ENCODE assay signal across 8 cellular contexts in the genomic region with DNA sequence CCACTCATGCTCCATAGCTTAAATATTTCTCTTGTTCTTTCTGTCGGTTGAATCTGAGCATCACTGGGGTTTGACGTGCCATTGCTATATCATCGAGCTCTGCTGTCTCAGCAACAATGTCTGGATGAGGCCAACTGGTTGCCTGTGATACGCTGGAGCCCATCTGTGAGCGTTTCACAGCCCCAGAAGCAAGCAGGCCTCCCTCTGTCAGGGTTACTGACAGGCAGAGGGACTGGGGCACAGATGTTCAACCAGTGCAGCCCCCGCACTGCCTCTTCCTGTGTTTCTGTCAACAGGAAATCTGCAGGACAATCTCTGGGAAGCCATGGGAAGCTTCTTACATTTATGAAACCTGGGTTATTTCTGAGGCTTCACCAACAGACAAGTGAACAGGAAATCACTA. TPM values are rescaled to one million over a fixed set of nuclear protein-coding genes. Genes with fewer than 3 reads are reported as not detected.
A peak's percentile ranks its signal among the peaks of the same experiment; 100 is the strongest.
DNase-seq lines count a peak whose midpoint lies in the region; ATAC-seq and TF ChIP-seq lines count a peak whose summit lies in the region.

No MANE protein-coding gene starts in this region.

- H3K36me3 ChIP-seq in trophoblast cell (ENCODE audit: control insufficient read depth in 1 of 2, insufficient read depth in 2 of 2, low read length in 2 of 2) (no peaks in the 10 kb centered on the region), PC-3 (ENCODE audit: low read depth, low read length) (no peaks in the 10 kb centered on the region)

- H3K27ac Mint-ChIP-seq in T-helper 1 cell treated with Interleukin-12 subunit alpha and Interleukin-12 subunit beta and Interleukin-4 antibody, amounts not matched to agents 30 μg/mL and 1 μg/mL, for 36 hours = peak overlapping the region; percentile 50
- peak overlapping the region; percentile 70 to 86 for H3K27ac Mint-ChIP-seq in T-cell
- peak overlapping the region; percentile 99 for H3K27ac Mint-ChIP-seq in glutamatergic neuron (ENCODE audit: unreplicated experiment)

- H2AFZ ChIP-seq in trophoblast cell (ENCODE audit: insufficient read depth, low read length, poor library complexity) (no peak overlapping the region), PC-3 (ENCODE audit: low read length) (no peak overlapping the region)

- H3K4me3 Mint-ChIP-seq in T-helper 1 cell treated with Interleukin-12 subunit alpha and Interleukin-12 subunit beta and Interleukin-4 antibody, amounts not matched to agents 30 μg/mL and 1 μg/mL, for 36 hours = peak overlapping the region; percentile 18
- H3K4me3 Mint-ChIP-seq in T-cell (peak overlapping the region; percentile 49 to 66 (median 64)), glutamatergic neuron (ENCODE audit: unreplicated experiment) (peak overlapping the region; percentile 79)

- no peak for DNase-seq in T-helper 1 cell
- DNase-seq in T-cell = peak in 2 of 34 experiments; percentile 8 to 12
- DNase-seq in glutamatergic neuron = peak; percentile 84
- DNase-seq in trophoblast cell = no peak
- DNase-seq in GF-D8 (lab: John Stamatoyannopoulos, UW) = no peak
- DNase-seq in PC-3 = no peak

- ATAC-seq in T-cell (replicated peaks in 1 of 4) (peak; percentile 19 to 63 (median 58)), PC-3 (no peak), GM19455 (IDR thresholded peaks at IDR 0.05; ENCODE audit: unreplicated experiment) (no peak)

- H3K4me3 ChIP-seq in trophoblast cell (ENCODE audit: low read depth, low read length) (no peak overlapping the region), PC-3 (ENCODE audit: low read length) (no peak overlapping the region)

- H3K79me1 ChIP-seq in trophoblast cell (ENCODE audit: low read length) = peaks cover 5% of the 10 kb centered on the region

- H3K4me1 Mint-ChIP-seq in T-helper 1 cell treated with Interleukin-12 subunit alpha and Interleukin-12 subunit beta and Interleukin-4 antibody, amounts not matched to agents 30 μg/mL and 1 μg/mL, for 36 hours (ENCODE audit: low read depth) = peaks cover 10% of the 10 kb centered on the region
- H3K4me1 Mint-ChIP-seq in T-cell (peaks cover 15% of the 10 kb centered on the region in 3 donors), glutamatergic neuron (ENCODE audit: low read depth, unreplicated experiment) (peaks cover 52% of the 10 kb centered on the region)

- H3K27ac ChIP-seq in trophoblast cell (ENCODE audit: low read depth, low read length) = peak overlapping the region; percentile 28
- H3K27ac ChIP-seq in PC-3 (ENCODE audit: low read length) = no peak overlapping the region

- no TSS peak for BruUV-seq in PC-3 (replicated peaks; lab: Mats Ljungman, UMichigan)

- H3K9me2 ChIP-seq in PC-3 (replicated peaks; ENCODE audit: low read length) = no peaks in the 10 kb centered on the region

- no peak overlapping the region for H3K18ac ChIP-seq in trophoblast cell (ENCODE audit: low read length)

- H3K14ac ChIP-seq in trophoblast cell (ENCODE audit: low read length) = no peak overlapping the region

- no peak overlapping the region for H3K9ac ChIP-seq in trophoblast cell (ENCODE audit: low read length)
- H3K9ac ChIP-seq in PC-3 (ENCODE audit: low read length) = no peak overlapping the region

- no CpG with 5 or more reads among the region's 6 CpGs for WGBS in trophoblast cell (ENCODE audit: extremely low coverage, insufficient coverage, insufficient read length)

- no peaks in the 10 kb centered on the region for H3K27me3 ChIP-seq in trophoblast cell (ENCODE audit: insufficient read depth, low read length)
- H3K27me3 ChIP-seq in PC-3 (ENCODE audit: low read length) = no peaks in the 10 kb centered on the region

- intact Hi-C loops in PC-3 (cut with micrococcal nuclease) = no loop called here

- H3K79me2 ChIP-seq in trophoblast cell (ENCODE audit: control insufficient read depth, insufficient read depth, low read length, poor library complexity) (no peaks in the 10 kb centered on the region), PC-3 (ENCODE audit: low read length) (no peaks in the 10 kb centered on the region)

- H4K20me1 ChIP-seq in PC-3 (ENCODE audit: low read length) = no peaks in the 10 kb centered on the region

- H4K12ac ChIP-seq in trophoblast cell (ENCODE audit: low read depth, low read length) = no peak overlapping the region

- POLR2A ChIA-PET in T-cell (lab: Charles Lee) = interaction anchor here in 1 of 2 donors (1.0 kb wide), 1 partner anchor 15 kb away, joined by 3 read pairs; no protein-coding TSS in a partner anchor
- POLR2A ChIA-PET in PC-3 (lab: Charles Lee; ENCODE audit: unreplicated experiment) = no interaction called here

- peak overlapping the region; percentile 48 for H2BK120ac ChIP-seq in trophoblast cell (ENCODE audit: insufficient read depth, low read length, poor library complexity)

- H4K91ac ChIP-seq in trophoblast cell (ENCODE audit: low read depth, low read length) = no peak overlapping the region

- H3K4me1 ChIP-seq in trophoblast cell (ENCODE audit: control insufficient read depth in 1 of 2, insufficient read depth in 2 of 2, low read length in 2 of 2) (peaks cover 4 to 17% of the 10 kb centered on the region in 2 experiments), PC-3 (ENCODE audit: insufficient read depth, low read length) (peaks cover 12% of the 10 kb centered on the region)

- no peaks in the 10 kb centered on the region for H3K9me3 Mint-ChIP-seq in T-helper 1 cell treated with Interleukin-12 subunit alpha and Interleukin-12 subunit beta and Interleukin-4 antibody, amounts not matched to agents 30 μg/mL and 1 μg/mL, for 36 hours
- H3K9me3 Mint-ChIP-seq in T-cell = no peaks in the 10 kb centered on the region
- H3K9me3 Mint-ChIP-seq in glutamatergic neuron (ENCODE audit: unreplicated experiment) = peaks cover 17% of the 10 kb centered on the region

- peak overlapping the region; percentile 15 for H2AK5ac ChIP-seq in trophoblast cell (ENCODE audit: low read length)

- H4K8ac ChIP-seq in trophoblast cell (ENCODE audit: low read depth, low read length) = no peak overlapping the region

- H2BK12ac ChIP-seq in trophoblast cell (ENCODE audit: low read length) = peak overlapping the region; percentile 69

- CTCF ChIA-PET in T-cell (lab: Charles Lee) = interaction anchor here (1.0 to 1.4 kb wide), 3 partner anchors 15 to 90 kb away, joined by 3 to 6 read pairs (median 3); no protein-coding TSS in a partner anchor
- CTCF ChIA-PET in PC-3 (lab: Charles Lee) = interaction anchor here (1.4 kb wide), 1 partner anchor 15 kb away, joined by 14 read pairs; no protein-coding TSS in a partner anchor

- no peak for TF ChIP-seq CTCF in glutamatergic neuron (IDR thresholded peaks at IDR 0.05; ENCODE audit: partially characterized antibody, unreplicated experiment)
- TF ChIP-seq CTCF in PC-3 (conservative IDR thresholded peaks at IDR 0.05; ENCODE audit: low read depth, low read length) = no peak

- no peaks in the 10 kb centered on the region for H3F3A ChIP-seq in PC-3 (ENCODE audit: low read length, unreplicated experiment)

- H3K4me2 ChIP-seq in trophoblast cell (ENCODE audit: low read length) (no peak overlapping the region), PC-3 (ENCODE audit: low read length) (no peak overlapping the region)

- H3K27me3 Mint-ChIP-seq in T-helper 1 cell treated with Interleukin-12 subunit alpha and Interleukin-12 subunit beta and Interleukin-4 antibody, amounts not matched to agents 30 μg/mL and 1 μg/mL, for 36 hours (ENCODE audit: low read depth) = no peaks in the 10 kb centered on the region
- H3K27me3 Mint-ChIP-seq in T-cell = no peaks in the 10 kb centered on the region
- peaks cover 15% of the 10 kb centered on the region for H3K27me3 Mint-ChIP-seq in glutamatergic neuron (ENCODE audit: unreplicated experiment)

- no peak overlapping the region for H3K4ac ChIP-seq in trophoblast cell (ENCODE audit: low read depth, low read length)

- no peak overlapping the region for H2BK5ac ChIP-seq in trophoblast cell (ENCODE audit: low read depth, low read length, poor library complexity)

- H3K9me3 ChIP-seq in trophoblast cell (ENCODE audit: insufficient read depth, low read depth, low read length) (no peaks in the 10 kb centered on the region), PC-3 (ENCODE audit: low read length) (no peaks in the 10 kb centered on the region)

- no peak overlapping the region for H3K23ac ChIP-seq in trophoblast cell (ENCODE audit: low read length)

- peaks cover 11% of the 10 kb centered on the region for H3K36me3 Mint-ChIP-seq in T-helper 1 cell treated with Interleukin-12 subunit alpha and Interleukin-12 subunit beta and Interleukin-4 antibody, amounts not matched to agents 30 μg/mL and 1 μg/mL, for 36 hours (ENCODE audit: low read depth)
- H3K36me3 Mint-ChIP-seq in T-cell (peaks cover 29% of the 10 kb centered on the region), glutamatergic neuron (ENCODE audit: unreplicated experiment) (peaks cover 4% of the 10 kb centered on the region)

RNA-seq across cellular contexts. Expression of gene DMAC2L, which starts 23.9 kb away (rescaled TPM):
- 10 to 100 TPM; 14.9 to 20.5 (median 19.0) TPM for total RNA-seq in T-cell
- total RNA-seq in glutamatergic neuron (ENCODE audit: unreplicated experiment) = 22.7 TPM
- 5.2 and 6.2 TPM in 2 replicates for polyA plus RNA-seq in trophoblast cell (2013)
- total RNA-seq in PC-3 (2014; rRNA removed) = 2.3 and 18.1 TPM in 2 replicates

RNA-seq across cellular contexts. Expression of gene L2HGDH, which starts 24.0 kb away (rescaled TPM):
- 1 to 10 TPM; 3.9 to 6.3 (median 4.4) TPM for total RNA-seq in T-cell
- total RNA-seq in glutamatergic neuron (ENCODE audit: unreplicated experiment) = 6.7 TPM
- polyA plus RNA-seq in trophoblast cell (2013) = 5.9 and 6.0 TPM in 2 replicates
- 27.8 and 41.6 TPM in 2 replicates for total RNA-seq in PC-3 (2014; rRNA removed)

Comparison
In these comparisons a context has a peak if more than half of its experiments do, and no peak if none do; other contexts are left out.
1. H3K4me3 Mint-ChIP-seq: peak in every context shown above with its lines; median percentile 79 in glutamatergic neuron; 64 in T-cell; 18 in T-helper 1 cell treated with Interleukin-12 subunit alpha and Interleukin-12 subunit beta and Interleukin-4 antibody, amounts not matched to agents 30 μg/mL and 1 μg/mL, for 36 hours.
2. ATAC-seq: peak in T-cell (4 of 4); none in PC-3 (single experiment) and GM19455 (single experiment).
3. Peak in every context shown above with its lines, with median percentiles within 50 percentile points of each other: H3K27ac Mint-ChIP-seq.